In the genomic region with DNA sequence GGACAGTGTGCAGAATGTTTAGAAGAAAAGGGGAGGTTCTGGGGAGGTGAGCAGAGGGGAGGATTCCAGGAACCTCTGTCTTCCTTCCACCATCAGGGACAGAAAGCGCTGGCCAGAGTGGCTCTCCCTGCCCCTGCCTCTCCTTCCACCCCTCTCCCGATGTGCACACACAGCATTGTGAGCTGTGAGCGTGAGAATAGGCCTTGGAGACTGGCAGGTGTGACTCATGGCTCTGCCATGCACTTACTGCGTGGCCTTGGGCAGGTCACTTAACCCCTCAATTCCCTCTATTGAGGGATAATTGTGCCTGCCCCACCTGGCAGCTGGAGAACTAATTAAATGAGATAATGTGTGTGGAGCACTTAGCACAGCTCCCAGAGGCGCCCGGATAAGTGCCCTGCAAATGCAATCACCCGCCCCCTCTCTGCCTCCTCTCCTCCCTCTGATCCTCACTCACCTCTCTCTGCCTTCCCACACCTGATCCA, we compare ENCODE assay signal across 10 cellular contexts.
A peak's percentile ranks its signal among the peaks of the same experiment; 100 is the strongest.
DNase-seq lines count a peak whose midpoint lies in the region; ATAC-seq and TF ChIP-seq lines count a peak whose summit lies in the region.
"Had no signal": no experiment of that assay in that cellular context is flagged by ENCODE, and none has a peak within 500 bp of the region (broad histone marks: within the 10 kb centered on the region; RNA-seq: fewer than 3 reads in every experiment).

No MANE protein-coding gene starts in this region.

- H3K27me3 ChIP-seq in lower lobe of right lung (ENCODE audit: low read depth) = no peaks in the 10 kb centered on the region

- peak overlapping the region; percentile 66 for H3K27ac ChIP-seq in lower lobe of right lung

- in situ Hi-C loops in G401 (cut with HindIII; ENCODE audit: low sequenced_read_pairs) = no loop called here

- intact Hi-C loops in lower lobe of right lung (cut with DNase I) = no loop called here
- intact Hi-C loops in sciatic nerve (cut with DNase I) = loop anchor here (10.0 kb wide), 1 partner anchor 209 kb away; no protein-coding TSS in a partner anchor

- TF ChIP-seq CTCF in cardiac fibroblast (IDR thresholded peaks at IDR 0.05; ENCODE audit: low read depth, low read length) (no peak), lower lobe of right lung (IDR thresholded peaks at IDR 0.05) (no peak)

- H3K4me3 ChIP-seq in cardiac fibroblast (replicated peaks in 1 of 2; ENCODE audit: low read depth in 2 of 2, low read length in 2 of 2) = no peak overlapping the region
- H3K4me3 ChIP-seq in lower lobe of right lung = no peak overlapping the region

- peaks cover 16% of the 10 kb centered on the region for H3K36me3 ChIP-seq in lower lobe of right lung

- peak; percentile 93 for DNase-seq in A172 (ENCODE audit: low spot score)
- DNase-seq in NCI-H1092 (lab: John Stamatoyannopoulos, UW) = peak; percentile 48
- DNase-seq in cardiac fibroblast (ENCODE audit: low read depth in 2 of 2) = peak; percentile 60 to 82
- DNase-seq in lower lobe of right lung = peak; percentile 72
- no peak for DNase-seq in G401 (ENCODE audit: low spot score)
- DNase-seq in sciatic nerve (ENCODE audit: low spot score) = no peak
- no peak for DNase-seq in NCI-H446 treated with DMSO at 0.1 percent for 48 hours (lab: John Stamatoyannopoulos, UW)
- DNase-seq: OCI-M1; stimulated activated CD4-positive, alpha-beta T cell treated with anti-CD3 and anti-CD28 coated beads, Interleukin-12 subunit alpha, Interleukin-12 subunit beta, amount 100 ng/mL, for 4 hours had no signal

- ATAC-seq in lower lobe of right lung = peak; percentile 66 to 78
- ATAC-seq in HG02981 (IDR thresholded peaks at IDR 0.05; ENCODE audit: unreplicated experiment) = no peak
- ATAC-seq in sciatic nerve = no peak

- peaks cover 100% of the 10 kb centered on the region for H3K4me1 ChIP-seq in lower lobe of right lung

- H3K9me3 ChIP-seq in lower lobe of right lung = no peaks in the 10 kb centered on the region

Comparison
In these comparisons a context has a peak if more than half of its experiments do, and no peak if none do; other contexts are left out.
1. DNase-seq: peak in A172 (single experiment), NCI-H1092 (single experiment), cardiac fibroblast (2 of 2) and lower lobe of right lung (single experiment); none in G401 (single experiment), sciatic nerve (single experiment) and NCI-H446 treated with DMSO at 0.1 percent for 48 hours (single experiment).
2. ATAC-seq: peak in lower lobe of right lung (2 of 2); none in HG02981 (single experiment) and sciatic nerve (single experiment).